1 cellular context compared by ENCODE assay signal in the genomic region with DNA sequence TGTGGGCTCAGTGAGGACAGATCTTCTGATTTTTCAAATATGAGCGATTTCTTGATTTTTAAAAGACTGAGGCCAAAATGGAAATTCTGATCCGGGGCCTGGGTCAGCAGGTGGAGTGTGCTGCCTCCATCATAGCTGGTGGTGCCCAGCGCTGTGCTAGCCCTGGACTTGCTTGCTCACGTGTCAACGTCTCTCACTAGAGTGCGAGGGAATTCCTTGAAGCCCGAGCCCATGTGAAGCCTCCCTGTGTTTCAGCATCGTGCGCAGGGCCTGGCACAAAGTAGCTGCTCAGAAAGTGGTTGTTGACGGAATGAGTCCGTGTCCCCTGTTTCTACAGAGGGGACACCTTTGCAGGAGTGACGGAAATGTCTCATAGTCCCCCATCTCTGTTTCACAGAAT.
TF ChIP-seq lines count a peak whose summit lies in the region.

No MANE protein-coding gene starts in this region.

TF ChIP-seq in IMR-90, 13 proteins besides CTCF, POLR2A, EP300 and RAD21:
- TF ChIP-seq CEBPB (IDR thresholded peaks at IDR 0.05; ENCODE audit: low read depth, low read length) = no peak
- no peak for TF ChIP-seq BHLHE40 (IDR thresholded peaks at IDR 0.05; ENCODE audit: low read depth, low read length)
- no peak for TF ChIP-seq MAFK (IDR thresholded peaks at IDR 0.05; ENCODE audit: low read depth, low read length)
- TF ChIP-seq, protein P1, sequence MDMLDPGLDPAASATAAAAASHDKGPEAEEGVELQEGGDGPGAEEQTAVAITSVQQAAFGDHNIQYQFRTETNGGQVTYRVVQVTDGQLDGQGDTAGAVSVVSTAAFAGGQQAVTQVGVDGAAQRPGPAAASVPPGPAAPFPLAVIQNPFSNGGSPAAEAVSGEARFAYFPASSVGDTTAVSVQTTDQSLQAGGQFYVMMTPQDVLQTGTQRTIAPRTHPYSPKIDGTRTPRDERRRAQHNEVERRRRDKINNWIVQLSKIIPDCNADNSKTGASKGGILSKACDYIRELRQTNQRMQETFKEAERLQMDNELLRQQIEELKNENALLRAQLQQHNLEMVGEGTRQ (IDR thresholded peaks at IDR 0.05; ENCODE audit: low read depth, low read length) = no peak
- TF ChIP-seq RFX5 (IDR thresholded peaks at IDR 0.05; ENCODE audit: low read depth, low read length) = no peak
- no peak for TF ChIP-seq MAZ (IDR thresholded peaks at IDR 0.05; ENCODE audit: borderline replicate concordance, low read depth, low read length)
- no peak for TF ChIP-seq NFE2L2 (IDR thresholded peaks at IDR 0.05; ENCODE audit: low read depth, low read length)
- no peak for TF ChIP-seq RCOR1 (IDR thresholded peaks at IDR 0.05; ENCODE audit: insufficient replicate concordance, low read length)
- no peak for TF ChIP-seq CHD1 (IDR thresholded peaks at IDR 0.05; ENCODE audit: low read depth, low read length)
- no peak for TF ChIP-seq FOS (IDR thresholded peaks at IDR 0.05; ENCODE audit: low read depth, low read length)
- TF ChIP-seq SMC3 (IDR thresholded peaks at IDR 0.05; ENCODE audit: low read depth, low read length) = no peak
- TF ChIP-seq MXI1 (IDR thresholded peaks at IDR 0.05; ENCODE audit: borderline replicate concordance, low read depth, low read length) = no peak
- TF ChIP-seq, protein P2, sequence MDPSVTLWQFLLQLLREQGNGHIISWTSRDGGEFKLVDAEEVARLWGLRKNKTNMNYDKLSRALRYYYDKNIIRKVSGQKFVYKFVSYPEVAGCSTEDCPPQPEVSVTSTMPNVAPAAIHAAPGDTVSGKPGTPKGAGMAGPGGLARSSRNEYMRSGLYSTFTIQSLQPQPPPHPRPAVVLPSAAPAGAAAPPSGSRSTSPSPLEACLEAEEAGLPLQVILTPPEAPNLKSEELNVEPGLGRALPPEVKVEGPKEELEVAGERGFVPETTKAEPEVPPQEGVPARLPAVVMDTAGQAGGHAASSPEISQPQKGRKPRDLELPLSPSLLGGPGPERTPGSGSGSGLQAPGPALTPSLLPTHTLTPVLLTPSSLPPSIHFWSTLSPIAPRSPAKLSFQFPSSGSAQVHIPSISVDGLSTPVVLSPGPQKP (IDR thresholded peaks at IDR 0.05; ENCODE audit: borderline replicate concordance, low read depth, low read length) = no peak
